In the genomic region with DNA sequence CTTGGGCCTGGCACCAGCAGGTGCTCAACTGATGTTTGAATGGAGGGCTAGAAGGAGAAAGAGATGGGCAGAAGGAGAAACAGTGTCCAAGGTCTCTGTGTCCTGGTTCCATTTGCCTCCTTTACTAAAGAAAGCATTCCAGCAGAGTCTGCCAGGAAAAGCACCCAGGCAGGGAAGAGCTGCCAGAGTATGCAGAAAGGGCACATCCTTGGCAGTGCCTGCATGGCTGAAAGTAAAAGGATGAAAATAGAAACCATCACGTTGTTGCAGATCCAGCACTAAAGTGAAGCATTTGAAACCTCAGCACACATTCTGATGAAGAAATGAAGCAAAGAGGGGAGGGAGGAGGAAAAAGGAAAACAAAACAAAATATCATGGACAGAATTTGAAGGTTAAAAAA, we compare ENCODE assay signal across 1 cellular context.
TF ChIP-seq lines count a peak whose summit lies in the region.

No MANE protein-coding gene starts in this region.

TF ChIP-seq in HepG2, 621 proteins besides CTCF, POLR2A, EP300 and RAD21 (continued from another document):
- TF ChIP-seq, protein P1, sequence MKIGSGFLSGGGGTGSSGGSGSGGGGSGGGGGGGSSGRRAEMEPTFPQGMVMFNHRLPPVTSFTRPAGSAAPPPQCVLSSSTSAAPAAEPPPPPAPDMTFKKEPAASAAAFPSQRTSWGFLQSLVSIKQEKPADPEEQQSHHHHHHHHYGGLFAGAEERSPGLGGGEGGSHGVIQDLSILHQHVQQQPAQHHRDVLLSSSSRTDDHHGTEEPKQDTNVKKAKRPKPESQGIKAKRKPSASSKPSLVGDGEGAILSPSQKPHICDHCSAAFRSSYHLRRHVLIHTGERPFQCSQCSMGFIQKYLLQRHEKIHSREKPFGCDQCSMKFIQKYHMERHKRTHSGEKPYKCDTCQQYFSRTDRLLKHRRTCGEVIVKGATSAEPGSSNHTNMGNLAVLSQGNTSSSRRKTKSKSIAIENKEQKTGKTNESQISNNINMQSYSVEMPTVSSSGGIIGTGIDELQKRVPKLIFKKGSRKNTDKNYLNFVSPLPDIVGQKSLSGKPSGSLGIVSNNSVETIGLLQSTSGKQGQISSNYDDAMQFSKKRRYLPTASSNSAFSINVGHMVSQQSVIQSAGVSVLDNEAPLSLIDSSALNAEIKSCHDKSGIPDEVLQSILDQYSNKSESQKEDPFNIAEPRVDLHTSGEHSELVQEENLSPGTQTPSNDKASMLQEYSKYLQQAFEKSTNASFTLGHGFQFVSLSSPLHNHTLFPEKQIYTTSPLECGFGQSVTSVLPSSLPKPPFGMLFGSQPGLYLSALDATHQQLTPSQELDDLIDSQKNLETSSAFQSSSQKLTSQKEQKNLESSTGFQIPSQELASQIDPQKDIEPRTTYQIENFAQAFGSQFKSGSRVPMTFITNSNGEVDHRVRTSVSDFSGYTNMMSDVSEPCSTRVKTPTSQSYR (CRISPR knock-in tag; IDR thresholded peaks at IDR 0.05; ENCODE audit: borderline replicate concordance): no peak
- TF ChIP-seq XBP1 (CRISPR knock-in tag; IDR thresholded peaks at IDR 0.05) (no peak), ZNF317 (CRISPR knock-in tag; IDR thresholded peaks at IDR 0.05) (no peak), FOXC1 (CRISPR knock-in tag; IDR thresholded peaks at IDR 0.05; ENCODE audit: borderline replicate concordance) (no peak), ZNF614 (CRISPR knock-in tag; IDR thresholded peaks at IDR 0.05; ENCODE audit: borderline replicate concordance) (no peak), THAP11 (CRISPR knock-in tag; IDR thresholded peaks at IDR 0.05) (no peak), ZNF34 (CRISPR knock-in tag; IDR thresholded peaks at IDR 0.05; ENCODE audit: borderline replicate concordance) (no peak), MATR3 (CRISPR knock-in tag; IDR thresholded peaks at IDR 0.05) (no peak), MYC (CRISPR knock-in tag; IDR thresholded peaks at IDR 0.05; ENCODE audit: borderline replicate concordance) (no peak)
TF ChIP-seq in HepG2: peak in this region for 0.
